Comparison of ENCODE assay signal across 7 cellular contexts in genomic region chr19:55586976-55587668, GRCh38. TPM values are rescaled to one million over a fixed set of nuclear protein-coding genes. Genes with fewer than 3 reads are reported as not detected.
DNase-seq lines count a peak whose midpoint lies in the region; ATAC-seq, FAIRE-seq and TF ChIP-seq lines count a peak whose summit lies in the region.

No MANE protein-coding gene starts in this region.

- peaks cover 0 to 6% (median 3%) of the 10 kb centered on the region in 6 donors for H3K36me3 ChIP-seq in spleen

- WGBS in spleen, 5 donors, result 1 to 4% (median 2%) methylated on average over 39 to 40 of the region's 40 CpGs

- H3K27me3 ChIP-seq in spleen (replicated peaks in 1 of 7), result peaks cover 0 to 26% (median 0%) of the 10 kb centered on the region in 7 donors

- no peak for TF ChIP-seq CTCF in spleen (IDR thresholded peaks at IDR 0.05 in 8 of 11, conservative IDR thresholded peaks at IDR 0.05 in 3 of 11)

- no peak for TF ChIP-seq POLR2A in spleen (IDR thresholded peaks at IDR 0.05)

- H3K27ac ChIP-seq in spleen, result no peak overlapping the region

- peak overlapping the region in 7 of 8 donors; percentile 22 to 71 (median 41) for H3K4me3 ChIP-seq in spleen

- H3K9me3 ChIP-seq in spleen, result no peaks in the 10 kb centered on the region

- H3K4me1 ChIP-seq in spleen, result peaks cover 23 to 30% (median 29%) of the 10 kb centered on the region in 6 donors

- peak; percentile 85 for ATAC-seq in GM18517 (IDR thresholded peaks at IDR 0.05; ENCODE audit: unreplicated experiment)
- peak; percentile 82 for ATAC-seq in HG03108 (IDR thresholded peaks at IDR 0.05; ENCODE audit: unreplicated experiment)

- intact Hi-C loops in spleen (cut with DNase I; ENCODE audit: low total_unique reads), result no loop called here

- DNase-seq in NCI-H2227 treated with DMSO at 0.1 percent for 48 hours (lab: John Stamatoyannopoulos, UW), result peak; percentile 100
- peak; percentile 72 for DNase-seq in activated CD4-positive, CD25-positive, alpha-beta regulatory T cell treated with anti-CD3 and anti-CD28 coated beads, Interleukin-2, amount 50 U/mL, for 16 hours (ENCODE audit: low read depth, low spot score)
- peak; percentile 87 for DNase-seq in central memory CD4-positive, alpha-beta T cell
- peak; percentile 97 for DNase-seq in spleen

- peak; percentile 65 for FAIRE-seq in islet of Langerhans (lab: Jason Lieb, UNC)

RNA-seq across cellular contexts. Expression of gene ZNF579, which starts 6.5 kb away (rescaled TPM):
- 10 to 100 TPM in 2 of 7 donors, 1 to 10 TPM in 4, under 1 TPM in 1; 0.72 to 10.6 (median 6.5) TPM for total RNA-seq in spleen
- 1 to 10 TPM; 2.8 to 6.9 (median 3.4) TPM for polyA plus RNA-seq in spleen

RNA-seq across cellular contexts. Expression of gene FIZ1, which starts 12.2 kb away (rescaled TPM):
- total RNA-seq in spleen, result 10 to 100 TPM in 5 of 7 donors, 1 to 10 TPM in 2; 7.6 to 17.3 (median 11.4) TPM
- 10 to 100 TPM in 1 of 3 donors, 1 to 10 TPM in 2; 5.1 to 11.5 (median 7.8) TPM for polyA plus RNA-seq in spleen

RNA-seq across cellular contexts. Expression of gene ZNF524, which starts 13.0 kb away (rescaled TPM):
- total RNA-seq in spleen, result 10 to 100 TPM; 19.7 to 42.5 (median 23.9) TPM
- polyA plus RNA-seq in spleen, result 10 to 100 TPM; 33.3 to 57.8 (median 39.2) TPM

RNA-seq across cellular contexts. Expression of gene ZNF865, which starts 18.3 kb away (rescaled TPM):
- 10 to 100 TPM; 12.2 to 23.3 (median 17.8) TPM for total RNA-seq in spleen
- 10 to 100 TPM in 1 of 3 donors, 1 to 10 TPM in 2; 4.8 to 10.4 (median 5.3) TPM for polyA plus RNA-seq in spleen

RNA-seq across cellular contexts. Expression of gene ZNF784, which starts 37.2 kb away (rescaled TPM):
- 1 to 10 TPM; 4.0 to 10.0 (median 7.1) TPM for total RNA-seq in spleen
- 1 to 10 TPM; 3.3 to 7.6 (median 5.6) TPM for polyA plus RNA-seq in spleen
